ENCODE assay signal across 9 cellular contexts in the genomic region with DNA sequence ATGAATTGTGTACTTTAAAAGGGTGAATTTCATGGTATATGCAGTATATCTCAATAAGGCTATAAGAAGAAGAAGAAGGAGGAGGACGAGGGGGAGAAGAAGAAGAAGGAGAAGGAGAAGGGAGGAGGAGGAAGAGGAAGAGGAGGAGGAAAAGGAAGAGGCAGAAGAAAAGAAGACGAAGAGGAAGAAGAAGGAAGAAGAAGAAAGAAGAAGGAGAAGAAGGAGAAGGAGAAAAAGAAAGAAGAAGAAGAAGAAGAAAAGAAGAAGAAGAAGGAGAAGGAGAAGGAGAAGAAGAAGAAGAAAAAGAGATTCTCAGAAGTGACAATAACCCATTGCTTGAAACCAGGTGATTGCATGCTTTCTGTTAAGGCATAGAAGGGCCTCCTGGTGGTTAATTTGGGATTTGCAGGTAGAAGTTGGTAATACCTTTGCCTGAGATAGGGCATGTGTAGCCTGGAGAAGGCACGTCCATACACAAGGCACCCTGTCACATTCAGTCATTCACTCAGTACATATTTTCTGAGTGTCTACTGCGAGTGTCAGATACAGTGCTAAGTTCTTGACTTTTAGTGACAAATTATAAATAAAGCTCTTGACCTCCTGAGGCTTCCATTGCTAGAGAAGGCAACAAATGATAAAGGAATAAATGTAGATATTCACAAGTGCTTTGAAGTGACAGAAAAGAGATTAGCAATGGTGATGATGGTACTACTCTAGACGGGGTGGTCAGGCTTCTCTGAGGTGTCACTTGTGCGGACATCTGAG.
DNase-seq lines count a peak whose midpoint lies in the region; ATAC-seq and TF ChIP-seq lines count a peak whose summit lies in the region.
"Had no signal": no experiment of that assay in that cellular context is flagged by ENCODE, and none has a peak within 500 bp of the region (broad histone marks: within the 10 kb centered on the region; RNA-seq: fewer than 3 reads in every experiment).

No MANE protein-coding gene starts in this region.

- intact Hi-C loops in activated CD4-positive, alpha-beta T cell treated with anti-CD3 and anti-CD28 coated beads, Interleukin-2, amount 10 ng/mL, durations not matched to agents 24 days and 14 days (cut with micrococcal nuclease): no loop called here

- no peak overlapping the region for H3K4me3 Mint-ChIP-seq in activated CD4-positive, alpha-beta T cell treated with anti-CD3 and anti-CD28 coated beads, Interleukin-2, amount 10 ng/mL, durations not matched to agents 24 days and 14 days

- H3K4me1 Mint-ChIP-seq in activated CD4-positive, alpha-beta T cell treated with anti-CD3 and anti-CD28 coated beads, Interleukin-2, amount 10 ng/mL, durations not matched to agents 24 days and 14 days: no peaks in the 10 kb centered on the region

- no peaks in the 10 kb centered on the region for H3K9me3 Mint-ChIP-seq in activated CD4-positive, alpha-beta T cell treated with anti-CD3 and anti-CD28 coated beads, Interleukin-2, amount 10 ng/mL, durations not matched to agents 24 days and 14 days

- DNase-seq in activated CD4-positive, alpha-beta T cell treated with anti-CD3 and anti-CD28 coated beads, Interleukin-2, amount 10 ng/mL, durations not matched to agents 24 days and 14 days: peak; percentile 66
- no peak for DNase-seq in activated CD4-positive, alpha-beta T cell treated with anti-CD3 and anti-CD28 coated beads, Interleukin-2, amount 50 U/mL, for 4 hours
- peak; percentile 22 for DNase-seq in NCI-H460 (ENCODE audit: extremely low read depth, low read depth)
- DNase-seq in erythroblast (lab: John Stamatoyannopoulos, UW): peak; percentile 40 to 57
- no peak for DNase-seq in AG08395 (ENCODE audit: low spot score)
- no peak for DNase-seq in NCI-H345 treated with DMSO at 0.1 percent for 48 hours (lab: John Stamatoyannopoulos, UW; ENCODE audit: unreplicated experiment)
- no peak for DNase-seq in DMS114 treated with DMSO at 0.1 percent for 48 hours (lab: John Stamatoyannopoulos, UW; ENCODE audit: unreplicated experiment)

- no peak for TF ChIP-seq POLR2A in erythroblast (IDR thresholded peaks at IDR 0.05; ENCODE audit: low read length)

- ATAC-seq in HG02678 (IDR thresholded peaks at IDR 0.05; ENCODE audit: unreplicated experiment): peak; percentile 63
- ATAC-seq: activated naive CD4-positive, alpha-beta T cell treated with anti-CD3 and anti-CD28 coated beads, Interleukin-2, amount 50 U/mL, for 72 hours had no signal

- H3K27ac Mint-ChIP-seq in activated CD4-positive, alpha-beta T cell treated with anti-CD3 and anti-CD28 coated beads, Interleukin-2, amount 10 ng/mL, durations not matched to agents 24 days and 14 days: no peak overlapping the region
- H3K27ac Mint-ChIP-seq: activated naive CD4-positive, alpha-beta T cell treated with anti-CD3 and anti-CD28 coated beads, Interleukin-2, amount 50 U/mL, for 72 hours had no signal

- no peaks in the 10 kb centered on the region for H3K36me3 Mint-ChIP-seq in activated CD4-positive, alpha-beta T cell treated with anti-CD3 and anti-CD28 coated beads, Interleukin-2, amount 10 ng/mL, durations not matched to agents 24 days and 14 days (ENCODE audit: low read depth)
- H3K36me3 Mint-ChIP-seq: activated naive CD4-positive, alpha-beta T cell treated with anti-CD3 and anti-CD28 coated beads, Interleukin-2, amount 50 U/mL, for 72 hours had no signal

- H3K27me3 Mint-ChIP-seq in activated CD4-positive, alpha-beta T cell treated with anti-CD3 and anti-CD28 coated beads, Interleukin-2, amount 10 ng/mL, durations not matched to agents 24 days and 14 days: no peaks in the 10 kb centered on the region

Comparison
In these comparisons a context has a peak if more than half of its experiments do, and no peak if none do; other contexts are left out.
1. DNase-seq: peak in activated CD4-positive, alpha-beta T cell treated with anti-CD3 and anti-CD28 coated beads, Interleukin-2, amount 10 ng/mL, durations not matched to agents 24 days and 14 days (single experiment), NCI-H460 (single experiment) and erythroblast (2 of 2); none in activated CD4-positive, alpha-beta T cell treated with anti-CD3 and anti-CD28 coated beads, Interleukin-2, amount 50 U/mL, for 4 hours (0 of 2), AG08395 (single experiment), NCI-H345 treated with DMSO at 0.1 percent for 48 hours (single experiment) and DMS114 treated with DMSO at 0.1 percent for 48 hours (single experiment).